1 cellular context compared by ENCODE assay signal in the genomic region with DNA sequence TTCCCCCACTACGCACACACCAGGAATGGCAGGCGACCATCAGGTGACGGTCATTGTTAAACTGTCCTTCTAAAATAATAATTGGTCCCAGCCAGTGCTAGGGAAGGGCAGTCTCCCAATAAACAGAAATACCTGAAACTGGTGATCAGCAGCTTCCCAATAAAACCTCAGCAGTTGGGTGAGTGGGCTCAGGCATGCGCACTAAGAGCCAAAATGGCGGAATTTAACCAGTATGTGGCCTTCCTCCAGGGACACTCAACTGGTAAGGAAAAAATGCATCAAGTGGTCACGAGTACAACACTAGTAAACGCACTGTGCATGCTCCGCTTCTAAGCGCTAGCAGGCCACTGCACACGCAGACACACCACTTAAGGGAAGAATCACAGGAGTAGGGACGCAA.
TF ChIP-seq lines count a peak whose summit lies in the region.

No MANE protein-coding gene starts in this region.

TF ChIP-seq in WTC11, 78 proteins besides CTCF, POLR2A, EP300 and RAD21 (continued from another document):
- TF ChIP-seq, protein P1, sequence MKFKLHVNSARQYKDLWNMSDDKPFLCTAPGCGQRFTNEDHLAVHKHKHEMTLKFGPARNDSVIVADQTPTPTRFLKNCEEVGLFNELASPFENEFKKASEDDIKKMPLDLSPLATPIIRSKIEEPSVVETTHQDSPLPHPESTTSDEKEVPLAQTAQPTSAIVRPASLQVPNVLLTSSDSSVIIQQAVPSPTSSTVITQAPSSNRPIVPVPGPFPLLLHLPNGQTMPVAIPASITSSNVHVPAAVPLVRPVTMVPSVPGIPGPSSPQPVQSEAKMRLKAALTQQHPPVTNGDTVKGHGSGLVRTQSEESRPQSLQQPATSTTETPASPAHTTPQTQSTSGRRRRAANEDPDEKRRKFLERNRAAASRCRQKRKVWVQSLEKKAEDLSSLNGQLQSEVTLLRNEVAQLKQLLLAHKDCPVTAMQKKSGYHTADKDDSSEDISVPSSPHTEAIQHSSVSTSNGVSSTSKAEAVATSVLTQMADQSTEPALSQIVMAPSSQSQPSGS (CRISPR knock-in tag; IDR thresholded peaks at IDR 0.05; ENCODE audit: borderline replicate concordance, low read depth): no peak
